In genomic region chr5:158070855-158071254, GRCh38 we compare ENCODE assay signal across 17 cellular contexts.
DNase-seq lines count a peak whose midpoint lies in the region; ATAC-seq, FAIRE-seq and TF ChIP-seq lines count a peak whose summit lies in the region.
"Had no signal": no experiment of that assay in that cellular context is flagged by ENCODE, and none has a peak within 500 bp of the region (broad histone marks: within the 10 kb centered on the region; RNA-seq: fewer than 3 reads in every experiment).

No MANE protein-coding gene starts in this region.

- ATAC-seq in Right ventricle myocardium superior (ENCODE audit: poor library complexity) (no peak), left cardiac atrium (no peak), left ventricle myocardium superior (peak; percentile 55)

- no peaks in the 10 kb centered on the region for H3K79me2 ChIP-seq in MM.1S (ENCODE audit: low read length)
- no peaks in the 10 kb centered on the region for H3K79me2 ChIP-seq in OCI-LY7 (ENCODE audit: insufficient read depth, low read depth, low read length)

- TF ChIP-seq CTCF in BE2C (IDR thresholded peaks at IDR 0.05; ENCODE audit: low read depth, low read length) (no peak), MM.1S (IDR thresholded peaks at IDR 0.05; ENCODE audit: low read length) (no peak), OCI-LY7 (conservative IDR thresholded peaks at IDR 0.05; ENCODE audit: low read length) (no peak), kidney (IDR thresholded peaks at IDR 0.05; ENCODE audit: borderline replicate concordance, extremely low read depth, insufficient read depth) (no peak)

- peaks cover 10% of the 10 kb centered on the region for H3K4me1 ChIP-seq in BE2C
- no peaks in the 10 kb centered on the region for H3K4me1 ChIP-seq in MM.1S (ENCODE audit: low read length)
- H3K4me1 ChIP-seq in OCI-LY7 (ENCODE audit: insufficient read depth, low read length, poor library complexity, severe bottlenecking), result peaks cover 4% of the 10 kb centered on the region
- no peaks in the 10 kb centered on the region for H3K4me1 ChIP-seq in kidney (ENCODE audit: control insufficient read depth in 1 of 2, insufficient read depth in 1 of 2, low read depth in 1 of 2, low read length in 2 of 2)

- H3K9me3 ChIP-seq in BE2C, result peaks cover 3% of the 10 kb centered on the region; the same call in 1 of the 2 replicates
- H3K9me3 ChIP-seq in MM.1S (replicated peaks; ENCODE audit: insufficient read depth, low read length), result no peaks in the 10 kb centered on the region
- no peaks in the 10 kb centered on the region for H3K9me3 ChIP-seq in OCI-LY7 (ENCODE audit: low read length)
- H3K9me3 ChIP-seq in kidney (ENCODE audit: control insufficient read depth in 1 of 2, low read length in 2 of 2), result no peaks in the 10 kb centered on the region

- BruUV-seq in OCI-LY7 (replicated peaks; lab: Mats Ljungman, UMichigan), result no TSS peak

- CTCF ChIA-PET in OCI-LY7 (lab: Charles Lee; ENCODE audit: unreplicated experiment), result no interaction called here

- no peaks in the 10 kb centered on the region for H3F3A ChIP-seq in MM.1S (ENCODE audit: insufficient read depth, low read length)

- H3K36me3 ChIP-seq in BE2C, result no peaks in the 10 kb centered on the region
- H3K36me3 ChIP-seq in MM.1S (replicated peaks; ENCODE audit: insufficient read depth, low read length), result no peaks in the 10 kb centered on the region
- H3K36me3 ChIP-seq in OCI-LY7 (ENCODE audit: insufficient read depth, low read length), result no peaks in the 10 kb centered on the region
- H3K36me3 ChIP-seq in kidney (ENCODE audit: control insufficient read depth in 1 of 2, insufficient read depth in 2 of 2, low read length in 2 of 2), result no peaks in the 10 kb centered on the region

- H3K9me2 ChIP-seq in MM.1S (replicated peaks; ENCODE audit: insufficient read depth, low read length) (no peaks in the 10 kb centered on the region), OCI-LY7 (ENCODE audit: insufficient read depth, low read length) (no peaks in the 10 kb centered on the region)

- no peak overlapping the region for H3K27ac ChIP-seq in MM.1S (ENCODE audit: low read length)
- no peak overlapping the region for H3K27ac ChIP-seq in OCI-LY7 (ENCODE audit: low read depth, low read length, poor library complexity, severe bottlenecking)
- H3K27ac ChIP-seq in kidney (ENCODE audit: low read depth in 2 of 2, low read length in 2 of 2), result no peak overlapping the region

- no peaks in the 10 kb centered on the region for H4K20me1 ChIP-seq in MM.1S (ENCODE audit: insufficient read depth, low read length)
- H4K20me1 ChIP-seq in OCI-LY7 (ENCODE audit: insufficient read depth, low read length), result no peaks in the 10 kb centered on the region

- DNase-seq in Right ventricle myocardium superior (peak; percentile 40), left cardiac atrium (no peak), BE2C (peak; percentile 42), MM.1S (peak; percentile 12), left ventricle myocardium superior (no peak), OCI-LY7 (ENCODE audit: low spot score) (no peak), NCI-H748 (lab: John Stamatoyannopoulos, UW; ENCODE audit: unreplicated experiment) (no peak), kidney (no peak)
- DNase-seq: CD4-positive, alpha-beta memory T cell; DMS153; DMS79; GDM1; GOT3; H9; IMR-90 had no signal

- POLR2A ChIA-PET in OCI-LY7 (lab: Charles Lee), result interaction anchor here (0.6 to 1.1 kb wide), 2 partner anchors 9 to 20 kb away, joined by 3 read pairs; no protein-coding TSS in a partner anchor

- H2AFZ ChIP-seq in MM.1S (ENCODE audit: low read length) (no peak overlapping the region), OCI-LY7 (ENCODE audit: low read length) (no peak overlapping the region)

- H3K4me3 ChIP-seq in BE2C (ENCODE audit: low read depth, low read length) (no peak overlapping the region), MM.1S (ENCODE audit: low read length) (no peak overlapping the region), OCI-LY7 (ENCODE audit: low read depth, low read length, poor library complexity, severe bottlenecking) (no peak overlapping the region), kidney (ENCODE audit: low read length in 2 of 2) (no peak overlapping the region)

- intact Hi-C loops in Right ventricle myocardium superior (cut with DNase I), result no loop called here
- intact Hi-C loops in left cardiac atrium (cut with DNase I), result no loop called here
- intact Hi-C loops in left ventricle myocardium superior (cut with micrococcal nuclease), result no loop called here
- intact Hi-C loops in OCI-LY7 (cut with micrococcal nuclease; ENCODE audit: unreplicated experiment), result no loop called here
- intact Hi-C loops in kidney (cut with DNase I), result no loop called here

- H3K9ac ChIP-seq in MM.1S (ENCODE audit: low read length), result no peak overlapping the region
- no peak overlapping the region for H3K9ac ChIP-seq in kidney (ENCODE audit: low read length in 2 of 2)

- FAIRE-seq in kidney (lab: Jason Lieb, UNC), result no peak
- FAIRE-seq: GM12892, HTR-8/SVneo had no signal

- H3K4me2 ChIP-seq in MM.1S (ENCODE audit: low read depth, low read length) (no peak overlapping the region), OCI-LY7 (ENCODE audit: low read length) (no peak overlapping the region)

- H3K27me3 ChIP-seq in BE2C (no peaks in the 10 kb centered on the region), MM.1S (replicated peaks; ENCODE audit: insufficient read depth, low read length) (no peaks in the 10 kb centered on the region)

Comparison
In these comparisons a context has a peak if more than half of its experiments do, and no peak if none do; other contexts are left out.
1. DNase-seq: peak in Right ventricle myocardium superior (single experiment), BE2C (single experiment) and MM.1S (single experiment); none in left cardiac atrium (single experiment), left ventricle myocardium superior (single experiment), OCI-LY7 (single experiment), NCI-H748 (single experiment) and kidney (single experiment).